8 cellular contexts compared by ENCODE assay signal in the genomic region with DNA sequence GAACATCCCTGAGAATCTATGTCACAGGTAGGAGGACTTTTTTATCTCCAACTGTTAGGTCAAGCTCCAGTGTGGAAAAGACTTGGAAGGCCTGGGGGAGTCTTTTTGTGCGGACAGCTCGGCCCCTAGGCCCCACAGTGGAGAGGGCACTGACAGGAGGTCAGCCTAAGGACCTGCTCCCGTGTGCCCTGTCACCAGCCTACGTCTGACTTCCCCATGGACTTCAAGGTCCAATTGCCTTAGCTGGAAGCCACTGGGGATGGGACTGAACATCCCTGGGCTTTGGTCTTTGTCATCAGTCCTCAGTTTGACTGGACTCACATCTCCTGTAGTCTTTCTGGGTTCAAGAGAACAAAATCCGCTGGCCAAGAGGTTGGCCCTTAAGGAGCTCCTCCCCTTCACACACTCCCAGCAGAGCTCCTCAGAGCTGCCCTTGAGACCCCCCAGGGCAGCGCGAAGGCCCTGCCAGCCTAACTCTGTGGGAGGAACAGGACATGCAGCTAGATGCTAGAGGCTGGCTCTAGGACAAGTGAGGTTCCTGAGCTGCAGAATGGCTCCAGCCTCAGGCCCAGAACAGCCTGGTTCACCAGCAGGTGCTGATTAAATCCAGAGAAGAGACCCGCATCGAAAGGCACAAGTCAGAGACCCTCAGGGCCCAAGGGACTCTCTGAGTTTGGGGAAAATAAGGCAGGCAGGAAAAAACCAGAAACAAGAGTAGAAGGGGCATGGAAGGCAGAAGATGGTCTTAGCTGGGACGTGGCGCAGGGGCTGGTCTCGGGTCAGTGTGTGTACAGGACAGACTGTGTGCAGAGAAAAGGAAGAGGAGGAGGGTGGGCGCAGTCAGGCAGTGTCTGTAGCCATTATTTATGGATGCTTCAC. TPM values are rescaled to one million over a fixed set of nuclear protein-coding genes. Genes with fewer than 3 reads are reported as not detected.
DNase-seq lines count a peak whose midpoint lies in the region; ATAC-seq, FAIRE-seq and TF ChIP-seq lines count a peak whose summit lies in the region.

No MANE protein-coding gene starts in this region.

- H3K27ac ChIP-seq in heart right ventricle (peak overlapping the region; percentile 80 to 97 (median 94)), ectodermal cell (ENCODE audit: insufficient read depth, low read depth, low read length, poor library complexity, severe bottlenecking) (peak overlapping the region; percentile 66), neural cell (ENCODE audit: low read length) (peak overlapping the region; percentile 66), uterus (peak overlapping the region; percentile 93 to 95)

- TF ChIP-seq RAD21 in neural cell (conservative IDR thresholded peaks at IDR 0.05) = no peak

- H3K27me3 ChIP-seq in heart right ventricle = no peaks in the 10 kb centered on the region
- no peaks in the 10 kb centered on the region for H3K27me3 ChIP-seq in ectodermal cell (ENCODE audit: control insufficient read depth, insufficient read depth, low read length, poor library complexity, severe bottlenecking)
- no peaks in the 10 kb centered on the region for H3K27me3 ChIP-seq in neural cell (ENCODE audit: insufficient read depth, low read depth, low read length)
- H3K27me3 ChIP-seq in uterus = no peaks in the 10 kb centered on the region

- H4K20me1 ChIP-seq in neural cell (ENCODE audit: insufficient read depth) = no peaks in the 10 kb centered on the region

- intact Hi-C loops in heart right ventricle (cut with DNase I) (loop anchor here in 3 of 10 donors (1.0 to 10.0 kb wide), 4 partner anchors 33 to 132 kb away; a partner anchor contains a TSS), Right ventricle myocardium superior (cut with DNase I) (no loop called here), uterus (cut with DNase I; ENCODE audit: low total_unique reads) (no loop called here)

- peaks cover 0 to 19% (median 0%) of the 10 kb centered on the region in 9 donors for H3K36me3 ChIP-seq in heart right ventricle
- H3K36me3 ChIP-seq in ectodermal cell (ENCODE audit: control insufficient read depth, insufficient read depth, low read length) = no peaks in the 10 kb centered on the region
- no peaks in the 10 kb centered on the region for H3K36me3 ChIP-seq in neural cell (ENCODE audit: insufficient read depth, low read length)
- no peaks in the 10 kb centered on the region for H3K36me3 ChIP-seq in uterus

- ATAC-seq in heart right ventricle (peak in 1 of 8 donors; percentile 5), Right ventricle myocardium superior (ENCODE audit: poor library complexity) (no peak), HG02885 (IDR thresholded peaks at IDR 0.05; ENCODE audit: poor library complexity, unreplicated experiment) (no peak), GM21737 (IDR thresholded peaks at IDR 0.05; ENCODE audit: unreplicated experiment) (no peak)

- peaks cover 74 to 91% (median 88%) of the 10 kb centered on the region in 9 donors for H3K4me1 ChIP-seq in heart right ventricle
- H3K4me1 ChIP-seq in ectodermal cell (ENCODE audit: control insufficient read depth, insufficient read depth, low read length) = peaks cover 34% of the 10 kb centered on the region
- peaks cover 22 to 29% of the 10 kb centered on the region in 2 donors for H3K4me1 ChIP-seq in uterus

- WGBS in heart right ventricle, 2 donors = 51 to 58% methylated on average over 13 of the region's 13 CpGs
- WGBS in ectodermal cell, 2 experiments = 93% methylated on average over 13 of the region's 13 CpGs

- H3K79me2 ChIP-seq in neural cell (replicated peaks; ENCODE audit: insufficient read depth, low read length) = no peaks in the 10 kb centered on the region

- H3K4me2 ChIP-seq in neural cell (ENCODE audit: low read length) = no peak overlapping the region

- no peaks in the 10 kb centered on the region for H3F3A ChIP-seq in neural cell (ENCODE audit: insufficient read depth, low read length, poor library complexity, severe bottlenecking)

- no peak for TF ChIP-seq EP300 in neural cell (conservative IDR thresholded peaks at IDR 0.05; ENCODE audit: poor library complexity, severe bottlenecking)

- peak overlapping the region; percentile 43 for H3K9ac ChIP-seq in neural cell (ENCODE audit: low read length)

- peak in 1 of 2 donors; percentile 20 for DNase-seq in heart right ventricle
- DNase-seq in Right ventricle myocardium superior = no peak
- DNase-seq in uterus = peak in 1 of 2 donors; percentile 35
- no peak for DNase-seq in urothelium cell line (ENCODE audit: low spot score)

- H3K4me3 ChIP-seq in heart right ventricle (peak overlapping the region in 5 of 10 donors; percentile 41 to 60 (median 52)), ectodermal cell (ENCODE audit: insufficient read depth, low read depth, low read length) (no peak overlapping the region), neural cell (ENCODE audit: low read length) (peak overlapping the region; percentile 16), uterus (peak overlapping the region in 1 of 2 donors; percentile 4)

- no peak for TF ChIP-seq POLR2A in uterus (IDR thresholded peaks at IDR 0.05)

- TF ChIP-seq CTCF in heart right ventricle (IDR thresholded peaks at IDR 0.05) (no peak), neural cell (IDR thresholded peaks at IDR 0.05; ENCODE audit: poor library complexity, severe bottlenecking) (no peak), uterus (IDR thresholded peaks at IDR 0.05) (no peak)

- H2AFZ ChIP-seq in neural cell (ENCODE audit: low read depth, low read length) = no peak overlapping the region

- FAIRE-seq in urothelium cell line (lab: Jason Lieb, UNC) = no peak

- H3K9me2 ChIP-seq in neural cell (ENCODE audit: insufficient read depth, low read length) = no peaks in the 10 kb centered on the region

- H3K9me3 ChIP-seq in heart right ventricle = no peaks in the 10 kb centered on the region
- no peaks in the 10 kb centered on the region for H3K9me3 ChIP-seq in ectodermal cell (ENCODE audit: control insufficient read depth, low read length)
- no peaks in the 10 kb centered on the region for H3K9me3 ChIP-seq in neural cell (ENCODE audit: low read length)
- H3K9me3 ChIP-seq in uterus = no peaks in the 10 kb centered on the region

TF ChIP-seq in neural cell, 6 proteins besides CTCF, POLR2A, EP300 and RAD21:
- TF ChIP-seq MXI1 (conservative IDR thresholded peaks at IDR 0.05; ENCODE audit: poor library complexity, severe bottlenecking) = no peak
- no peak for TF ChIP-seq SMC3 (conservative IDR thresholded peaks at IDR 0.05; ENCODE audit: poor library complexity)
- TF ChIP-seq EZH2 (IDR thresholded peaks at IDR 0.05; ENCODE audit: borderline replicate concordance, insufficient read depth, low read length, poor library complexity, severe bottlenecking) = no peak

RNA-seq across cellular contexts. Expression of a gene that starts 31.6 kb away (rescaled TPM):
- total RNA-seq in heart right ventricle (10 to 100 TPM in 7 of 10 donors, 1 to 10 TPM in 3; 8.4 to 16.8 (median 11.4) TPM), Right ventricle myocardium superior (7.7 TPM), uterus (10 to 100 TPM; 12.0 to 30.0 (median 28.4) TPM)
- polyA plus RNA-seq in heart right ventricle (1 to 10 TPM; 5.8 to 5.9 TPM), neural cell (10.4 and 11.8 TPM in 2 replicates)
- 65.0 TPM for polyA plus RNA-seq in ectodermal cell (2013, experiment 1 of 4)
- polyA plus RNA-seq in ectodermal cell (2013, experiment 2 of 4) = 65.5 TPM
- polyA plus RNA-seq in ectodermal cell (2013, experiment 3 of 4) = 42.3 TPM
- polyA plus RNA-seq in ectodermal cell (2013, experiment 4 of 4) = 44.3 TPM
- polyA minus RNA-seq in neural cell = 20.7 and 28.0 TPM in 2 replicates
